Comparison of ENCODE assay signal across 1 cellular context in genomic region chr10:44477021-44477420, GRCh38.
TF ChIP-seq lines count a peak whose summit lies in the region.

No MANE protein-coding gene starts in this region.

TF ChIP-seq in IMR-90, 13 proteins besides CTCF, POLR2A, EP300 and RAD21 (continued from another document):
- TF ChIP-seq ELK1 (IDR thresholded peaks at IDR 0.05; ENCODE audit: borderline replicate concordance, low read depth, low read length) = no peak
- TF ChIP-seq CEBPB (IDR thresholded peaks at IDR 0.05; ENCODE audit: low read depth, low read length) = no peak; the same call in 1 of the 2 replicates
